Comparison of ENCODE assay signal across 11 cellular contexts in genomic region chr2:218260166-218260565, GRCh38. TPM values are rescaled to one million over a fixed set of nuclear protein-coding genes. Genes with fewer than 3 reads are reported as not detected.
DNase-seq lines count a peak whose midpoint lies in the region; ATAC-seq and TF ChIP-seq lines count a peak whose summit lies in the region.
"Had no signal": no experiment of that assay in that cellular context is flagged by ENCODE, and none has a peak within 500 bp of the region (broad histone marks: within the 10 kb centered on the region; RNA-seq: fewer than 3 reads in every experiment).

No MANE protein-coding gene starts in this region.

- no peak overlapping the region for H3K27ac ChIP-seq in naive thymus-derived CD4-positive, alpha-beta T cell (ENCODE audit: low read depth, low read length)
- peak overlapping the region; percentile 67 to 88 for H3K27ac ChIP-seq in thoracic aorta

- DNase-seq in activated CD8-positive, alpha-beta T cell treated with anti-CD3 and anti-CD28 coated beads, Interleukin-2, amount 10 ng/mL, durations not matched to agents 7 days and 5 days: no peak
- DNase-seq in activated CD8-positive, alpha-beta T cell treated with anti-CD3 and anti-CD28 coated beads for 36 hours: no peak
- DNase-seq in chondrocyte (ENCODE audit: low spot score) (no peak), thoracic aorta (ENCODE audit: low spot score) (no peak), endothelial cell (ENCODE audit: low spot score) (no peak), HEK293T (ENCODE audit: extremely low spot score) (no peak)
- no peak for DNase-seq in naive thymus-derived CD4-positive, alpha-beta T cell
- DNase-seq: activated CD8-positive, alpha-beta memory T cell treated with anti-CD3 and anti-CD28 coated beads for 24 hours; NK-92 treated with Interleukin-12 subunit alpha and Interleukin-12 subunit beta, amount 100 ng/mL, for 24 hours had no signal

- peaks cover 0 to 44% (median 2%) of the 10 kb centered on the region in 3 experiments for H3K36me3 ChIP-seq in naive thymus-derived CD4-positive, alpha-beta T cell (ENCODE audit: control insufficient read depth in 2 of 3, insufficient read depth in 3 of 3, low read length in 3 of 3)
- H3K36me3 ChIP-seq in thoracic aorta: peaks cover 20% of the 10 kb centered on the region

- peak overlapping the region; percentile 22 for H3K27ac Mint-ChIP-seq in activated CD8-positive, alpha-beta T cell treated with anti-CD3 and anti-CD28 coated beads, Interleukin-2, amount 10 ng/mL, durations not matched to agents 7 days and 5 days
- no peak overlapping the region for H3K27ac Mint-ChIP-seq in activated CD8-positive, alpha-beta T cell treated with anti-CD3 and anti-CD28 coated beads for 36 hours
- H3K27ac Mint-ChIP-seq in chondrocyte (ENCODE audit: unreplicated experiment) (peak overlapping the region; percentile 27), endothelial cell (ENCODE audit: unreplicated experiment) (no peak overlapping the region)
- peak overlapping the region in 6 of 9 donors; percentile 33 to 82 (median 59) for H3K27ac Mint-ChIP-seq in naive thymus-derived CD4-positive, alpha-beta T cell

- CTCF ChIA-PET in activated CD8-positive, alpha-beta T cell treated with anti-CD3 and anti-CD28 coated beads, Interleukin-2, amount 10 ng/mL, durations not matched to agents 7 days and 5 days (lab: Charles Lee): interaction anchor here (1.7 kb wide), 1 partner anchor 10 kb away, joined by 5 read pairs; the partner anchor contains the start of genes AAMP and PNKD
- CTCF ChIA-PET in activated CD8-positive, alpha-beta T cell treated with anti-CD3 and anti-CD28 coated beads for 36 hours (lab: Charles Lee): interaction anchor here (0.9 to 3.7 kb wide), 4 partner anchors 10 to 72 kb away, joined by 3 to 27 read pairs (median 4); partner anchors contain the start of genes AAMP and PNKD
- CTCF ChIA-PET in naive thymus-derived CD4-positive, alpha-beta T cell (lab: Charles Lee): interaction anchor here (0.7 to 1.5 kb wide), 2 partner anchors 10 to 72 kb away, joined by 3 read pairs; partner anchors contain the start of gene PNKD
- CTCF ChIA-PET in HEK293T (lab: Yijun Ruan, JAX): no interaction called here

- intact Hi-C loops in activated CD8-positive, alpha-beta T cell treated with anti-CD3 and anti-CD28 coated beads for 36 hours (cut with micrococcal nuclease): no loop called here
- intact Hi-C loops in naive thymus-derived CD4-positive, alpha-beta T cell (cut with micrococcal nuclease): no loop called here

- no peaks in the 10 kb centered on the region for H3K9me3 ChIP-seq in naive thymus-derived CD4-positive, alpha-beta T cell (ENCODE audit: control insufficient read depth in 2 of 3, low read length in 3 of 3)
- H3K9me3 ChIP-seq in thoracic aorta: no peaks in the 10 kb centered on the region

- no peaks in the 10 kb centered on the region for H3K9me3 Mint-ChIP-seq in activated CD8-positive, alpha-beta T cell treated with anti-CD3 and anti-CD28 coated beads, Interleukin-2, amount 10 ng/mL, durations not matched to agents 7 days and 5 days (ENCODE audit: insufficient read depth)
- H3K9me3 Mint-ChIP-seq in activated CD8-positive, alpha-beta T cell treated with anti-CD3 and anti-CD28 coated beads for 36 hours: no peaks in the 10 kb centered on the region
- H3K9me3 Mint-ChIP-seq in chondrocyte (ENCODE audit: low read depth): no peaks in the 10 kb centered on the region
- no peaks in the 10 kb centered on the region for H3K9me3 Mint-ChIP-seq in naive thymus-derived CD4-positive, alpha-beta T cell
- H3K9me3 Mint-ChIP-seq in endothelial cell (ENCODE audit: unreplicated experiment): no peaks in the 10 kb centered on the region

- peaks cover 33% of the 10 kb centered on the region for H3K4me1 Mint-ChIP-seq in activated CD8-positive, alpha-beta T cell treated with anti-CD3 and anti-CD28 coated beads, Interleukin-2, amount 10 ng/mL, durations not matched to agents 7 days and 5 days (ENCODE audit: low read depth)
- peaks cover 30% of the 10 kb centered on the region for H3K4me1 Mint-ChIP-seq in activated CD8-positive, alpha-beta T cell treated with anti-CD3 and anti-CD28 coated beads for 36 hours (ENCODE audit: low read depth)
- H3K4me1 Mint-ChIP-seq in chondrocyte (ENCODE audit: low read depth) (peaks cover 31% of the 10 kb centered on the region), endothelial cell (ENCODE audit: unreplicated experiment) (peaks cover 43% of the 10 kb centered on the region)
- peaks cover 7 to 30% (median 19%) of the 10 kb centered on the region in 7 donors for H3K4me1 Mint-ChIP-seq in naive thymus-derived CD4-positive, alpha-beta T cell

- no peak overlapping the region for H3K4me3 Mint-ChIP-seq in activated CD8-positive, alpha-beta T cell treated with anti-CD3 and anti-CD28 coated beads, Interleukin-2, amount 10 ng/mL, durations not matched to agents 7 days and 5 days
- no peak overlapping the region for H3K4me3 Mint-ChIP-seq in activated CD8-positive, alpha-beta T cell treated with anti-CD3 and anti-CD28 coated beads for 36 hours
- no peak overlapping the region for H3K4me3 Mint-ChIP-seq in chondrocyte (ENCODE audit: unreplicated experiment)
- H3K4me3 Mint-ChIP-seq in naive thymus-derived CD4-positive, alpha-beta T cell: no peak overlapping the region
- H3K4me3 Mint-ChIP-seq in endothelial cell (ENCODE audit: unreplicated experiment): no peak overlapping the region

- H3K4me3 ChIP-seq in naive thymus-derived CD4-positive, alpha-beta T cell (ENCODE audit: low read length): no peak overlapping the region
- no peak overlapping the region for H3K4me3 ChIP-seq in thoracic aorta

- no peaks in the 10 kb centered on the region for H3K27me3 Mint-ChIP-seq in activated CD8-positive, alpha-beta T cell treated with anti-CD3 and anti-CD28 coated beads, Interleukin-2, amount 10 ng/mL, durations not matched to agents 7 days and 5 days (ENCODE audit: low read depth)
- H3K27me3 Mint-ChIP-seq in activated CD8-positive, alpha-beta T cell treated with anti-CD3 and anti-CD28 coated beads for 36 hours: no peaks in the 10 kb centered on the region
- no peaks in the 10 kb centered on the region for H3K27me3 Mint-ChIP-seq in chondrocyte (ENCODE audit: low read depth)
- H3K27me3 Mint-ChIP-seq in naive thymus-derived CD4-positive, alpha-beta T cell: no peaks in the 10 kb centered on the region
- peaks cover 7% of the 10 kb centered on the region for H3K27me3 Mint-ChIP-seq in endothelial cell (ENCODE audit: unreplicated experiment)

- H3K27me3 ChIP-seq in naive thymus-derived CD4-positive, alpha-beta T cell (ENCODE audit: control insufficient read depth in 2 of 2, insufficient read depth in 2 of 2, low read length in 2 of 2): no peaks in the 10 kb centered on the region
- H3K27me3 ChIP-seq in thoracic aorta (replicated peaks; ENCODE audit: insufficient read depth): no peaks in the 10 kb centered on the region

- no peak for ATAC-seq in activated CD8-positive, alpha-beta T cell treated with anti-CD3 and anti-CD28 coated beads, Interleukin-2, amount 10 ng/mL, durations not matched to agents 7 days and 5 days
- no peak for ATAC-seq in activated CD8-positive, alpha-beta T cell treated with anti-CD3 and anti-CD28 coated beads for 36 hours
- no peak for ATAC-seq in naive thymus-derived CD4-positive, alpha-beta T cell
- ATAC-seq in thoracic aorta (ENCODE audit: insufficient number of reproducible peaks, low FRiP score, low read depth): no peak
- no peak for ATAC-seq in HG03571 (IDR thresholded peaks at IDR 0.05; ENCODE audit: unreplicated experiment)

- POLR2A ChIA-PET in activated CD8-positive, alpha-beta T cell treated with anti-CD3 and anti-CD28 coated beads, Interleukin-2, amount 10 ng/mL, durations not matched to agents 7 days and 5 days (lab: Charles Lee): interaction anchor here (0.6 kb wide), 1 partner anchor 365 kb away, joined by 4 read pairs; no protein-coding TSS in a partner anchor
- POLR2A ChIA-PET in activated CD8-positive, alpha-beta T cell treated with anti-CD3 and anti-CD28 coated beads for 36 hours (lab: Charles Lee): interaction anchor here (4.7 kb wide), 1 partner anchor 10 kb away, joined by 15 read pairs; the partner anchor contains the start of genes AAMP and PNKD
- POLR2A ChIA-PET in naive thymus-derived CD4-positive, alpha-beta T cell (lab: Charles Lee): no interaction called here
- POLR2A ChIA-PET in HEK293T (lab: Yijun Ruan, JAX): interaction anchor here (1.0 kb wide), 1 partner anchor 10 kb away, joined by 4 read pairs; the partner anchor contains the start of genes AAMP and PNKD

- peaks cover 0 to 7% of the 10 kb centered on the region in 2 donors for H3K4me1 ChIP-seq in naive thymus-derived CD4-positive, alpha-beta T cell (ENCODE audit: control insufficient read depth in 2 of 2, insufficient read depth in 2 of 2, low read length in 2 of 2)
- peaks cover 15 to 57% of the 10 kb centered on the region in 2 donors for H3K4me1 ChIP-seq in thoracic aorta (ENCODE audit: control insufficient read depth in 1 of 2, low read depth in 2 of 2)

- peaks cover 29% of the 10 kb centered on the region for H3K36me3 Mint-ChIP-seq in activated CD8-positive, alpha-beta T cell treated with anti-CD3 and anti-CD28 coated beads, Interleukin-2, amount 10 ng/mL, durations not matched to agents 7 days and 5 days (ENCODE audit: low read depth)
- H3K36me3 Mint-ChIP-seq in activated CD8-positive, alpha-beta T cell treated with anti-CD3 and anti-CD28 coated beads for 36 hours (ENCODE audit: low read depth): peaks cover 12% of the 10 kb centered on the region
- peaks cover 11% of the 10 kb centered on the region for H3K36me3 Mint-ChIP-seq in chondrocyte (ENCODE audit: low read depth)
- peaks cover 0 to 13% (median 6%) of the 10 kb centered on the region in 5 donors for H3K36me3 Mint-ChIP-seq in naive thymus-derived CD4-positive, alpha-beta T cell
- H3K36me3 Mint-ChIP-seq in endothelial cell (ENCODE audit: low read depth, unreplicated experiment): peaks cover 11% of the 10 kb centered on the region

- no peak for TF ChIP-seq CTCF in activated CD8-positive, alpha-beta T cell treated with anti-CD3 and anti-CD28 coated beads for 36 hours (IDR thresholded peaks at IDR 0.05)
- no peak for TF ChIP-seq CTCF in chondrocyte (IDR thresholded peaks at IDR 0.05)
- no peak for TF ChIP-seq CTCF in thoracic aorta (IDR thresholded peaks at IDR 0.05)
- no peak for TF ChIP-seq CTCF in endothelial cell (IDR thresholded peaks at IDR 0.05; ENCODE audit: unreplicated experiment)

RNA-seq across cellular contexts. Expression of gene GPBAR1, which starts 0.6 kb away (rescaled TPM):
- total RNA-seq in activated CD8-positive, alpha-beta T cell treated with anti-CD3 and anti-CD28 coated beads, Interleukin-2, amount 10 ng/mL, durations not matched to agents 7 days and 5 days: under 1 TPM; 0.97 TPM
- total RNA-seq in activated CD8-positive, alpha-beta T cell treated with anti-CD3 and anti-CD28 coated beads for 36 hours: under 1 TPM; 0.16 to 0.45 TPM
- total RNA-seq in chondrocyte (0.10 to 0.26 TPM (median 0.22 TPM) in 3 replicates), thoracic aorta (1 to 10 TPM; 3.5 to 4.2 TPM), endothelial cell (ENCODE audit: unreplicated experiment) (0.77 TPM)
- total RNA-seq in naive thymus-derived CD4-positive, alpha-beta T cell: 10 to 100 TPM in 1 of 5 experiments, 1 to 10 TPM in 3, under 1 TPM in 1; 0.80 to 12.9 (median 1.9) TPM
- under 1 TPM; 0.15 to 0.27 TPM for polyA plus RNA-seq in naive thymus-derived CD4-positive, alpha-beta T cell
- total RNA-seq: esophagus mucosa had no signal

RNA-seq across cellular contexts. Expression of gene AAMP, which starts 9.8 kb away (rescaled TPM):
- total RNA-seq in activated CD8-positive, alpha-beta T cell treated with anti-CD3 and anti-CD28 coated beads, Interleukin-2, amount 10 ng/mL, durations not matched to agents 7 days and 5 days: 10 to 100 TPM; 52.6 to 56.2 TPM
- 10 to 100 TPM; 75.8 to 82.8 TPM for total RNA-seq in activated CD8-positive, alpha-beta T cell treated with anti-CD3 and anti-CD28 coated beads for 36 hours
- 39.6 to 42.6 TPM (median 42.4 TPM) in 3 replicates for total RNA-seq in chondrocyte
- 10 to 100 TPM; 54.1 to 67.0 (median 61.2) TPM for total RNA-seq in naive thymus-derived CD4-positive, alpha-beta T cell
- 100 to 1,000 TPM in 1 of 2 donors, 10 to 100 TPM in 1; 98.6 to 108 TPM for polyA plus RNA-seq in naive thymus-derived CD4-positive, alpha-beta T cell
- 10 to 100 TPM; 95.9 to 97.5 TPM for total RNA-seq in thoracic aorta
- 67.6 TPM for total RNA-seq in endothelial cell (ENCODE audit: unreplicated experiment)

RNA-seq across cellular contexts. Expression of gene PNKD, which starts 10.2 kb away (rescaled TPM):
- total RNA-seq in activated CD8-positive, alpha-beta T cell treated with anti-CD3 and anti-CD28 coated beads, Interleukin-2, amount 10 ng/mL, durations not matched to agents 7 days and 5 days: 10 to 100 TPM; 36.7 to 37.6 TPM
- 10 to 100 TPM; 19.8 to 24.4 TPM for total RNA-seq in activated CD8-positive, alpha-beta T cell treated with anti-CD3 and anti-CD28 coated beads for 36 hours
- total RNA-seq in chondrocyte (28.9 to 49.9 TPM (median 31.3 TPM) in 3 replicates), thoracic aorta (10 to 100 TPM; 19.4 to 38.4 TPM), endothelial cell (ENCODE audit: unreplicated experiment) (31.7 TPM)
- total RNA-seq in naive thymus-derived CD4-positive, alpha-beta T cell: 10 to 100 TPM; 18.5 to 38.4 (median 25.2) TPM
- polyA plus RNA-seq in naive thymus-derived CD4-positive, alpha-beta T cell: 100 to 1,000 TPM in 1 of 2 donors, 10 to 100 TPM in 1; 92.2 to 108 TPM

RNA-seq across cellular contexts. Expression of gene TMBIM1, which starts 32.1 kb away (rescaled TPM):
- total RNA-seq in activated CD8-positive, alpha-beta T cell treated with anti-CD3 and anti-CD28 coated beads, Interleukin-2, amount 10 ng/mL, durations not matched to agents 7 days and 5 days: 10 to 100 TPM; 52.9 to 58.9 TPM
- total RNA-seq in activated CD8-positive, alpha-beta T cell treated with anti-CD3 and anti-CD28 coated beads for 36 hours: 10 to 100 TPM; 53.5 to 57.9 TPM
- total RNA-seq in chondrocyte (69.6 to 100 TPM (median 96.1 TPM) in 3 replicates), thoracic aorta (100 to 1,000 TPM; 324 to 369 TPM), endothelial cell (ENCODE audit: unreplicated experiment) (78.5 TPM)
- total RNA-seq in naive thymus-derived CD4-positive, alpha-beta T cell: 100 to 1,000 TPM in 2 of 5 experiments, 10 to 100 TPM in 3; 51.7 to 112 (median 83.8) TPM
- polyA plus RNA-seq in naive thymus-derived CD4-positive, alpha-beta T cell: 100 to 1,000 TPM in 1 of 2 donors, 10 to 100 TPM in 1; 92.4 to 115 TPM

RNA-seq across cellular contexts. Expression of gene ARPC2, which starts 43.2 kb away (rescaled TPM):
- total RNA-seq in activated CD8-positive, alpha-beta T cell treated with anti-CD3 and anti-CD28 coated beads, Interleukin-2, amount 10 ng/mL, durations not matched to agents 7 days and 5 days: 100 to 1,000 TPM; 821 to 844 TPM
- 100 to 1,000 TPM; 636 to 644 TPM for total RNA-seq in activated CD8-positive, alpha-beta T cell treated with anti-CD3 and anti-CD28 coated beads for 36 hours
- total RNA-seq in chondrocyte: 292 to 424 TPM (median 417 TPM) in 3 replicates
- total RNA-seq in naive thymus-derived CD4-positive, alpha-beta T cell: 100 to 1,000 TPM; 330 to 694 (median 368) TPM
- polyA plus RNA-seq in naive thymus-derived CD4-positive, alpha-beta T cell: 100 to 1,000 TPM; 628 to 638 TPM
- total RNA-seq in thoracic aorta: 100 to 1,000 TPM; 378 to 469 TPM
- total RNA-seq in endothelial cell (ENCODE audit: unreplicated experiment): 468 TPM

Comparison
In these comparisons a context has a peak if more than half of its experiments do, and no peak if none do; other contexts are left out.
1. H3K27ac Mint-ChIP-seq: peak in activated CD8-positive, alpha-beta T cell treated with anti-CD3 and anti-CD28 coated beads, Interleukin-2, amount 10 ng/mL, durations not matched to agents 7 days and 5 days (single experiment), chondrocyte (single experiment) and naive thymus-derived CD4-positive, alpha-beta T cell (6 of 9); none in activated CD8-positive, alpha-beta T cell treated with anti-CD3 and anti-CD28 coated beads for 36 hours (single experiment) and endothelial cell (single experiment).